In the genomic region with DNA sequence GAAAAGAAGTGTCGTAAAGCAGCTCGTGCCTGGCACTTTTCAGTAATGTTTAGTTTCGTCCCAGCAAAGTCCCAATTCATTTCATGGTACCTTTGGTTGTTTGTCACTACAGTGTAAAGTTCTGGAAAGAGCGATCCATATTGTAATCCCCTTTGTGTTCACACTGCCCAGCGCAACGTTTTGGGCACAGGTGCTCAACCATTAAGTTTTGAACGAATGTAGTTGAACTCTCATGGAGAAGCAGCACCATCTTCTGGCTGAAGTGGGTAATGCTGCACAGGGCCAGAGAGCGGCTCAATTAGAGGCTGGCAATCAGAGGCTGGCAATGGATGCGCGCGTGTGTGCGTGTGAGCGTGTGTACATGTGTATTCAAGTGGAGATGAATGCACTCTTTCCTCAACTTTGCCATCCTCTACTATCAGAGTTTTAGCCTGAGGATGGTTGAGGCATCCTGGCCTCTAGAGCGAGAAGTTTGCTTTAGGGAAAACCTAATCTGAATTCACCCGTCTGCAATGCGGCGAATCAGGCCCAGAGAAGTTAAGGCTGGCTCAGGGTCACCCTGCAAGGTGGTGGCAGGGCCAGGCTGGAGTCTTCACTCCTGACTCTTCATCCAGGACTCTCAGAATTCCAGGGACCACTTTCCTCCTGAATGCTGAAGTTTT, we compare ENCODE assay signal across 9 cellular contexts. TPM values are rescaled to one million over a fixed set of nuclear protein-coding genes. Genes with fewer than 3 reads are reported as not detected.
DNase-seq lines count a peak whose midpoint lies in the region; ATAC-seq, FAIRE-seq and TF ChIP-seq lines count a peak whose summit lies in the region.
"Had no signal": no experiment of that assay in that cellular context is flagged by ENCODE, and none has a peak within 500 bp of the region (broad histone marks: within the 10 kb centered on the region; RNA-seq: fewer than 3 reads in every experiment).

No MANE protein-coding gene starts in this region.

- CTCF ChIA-PET in PC-3 (lab: Charles Lee) = interaction anchor here (0.5 to 0.6 kb wide), 3 partner anchors 13 to 205 kb away, joined by 3 read pairs; no protein-coding TSS in a partner anchor

- H2AFZ ChIP-seq in Karpas-422 (ENCODE audit: low read length) = no peak overlapping the region
- peak overlapping the region; percentile 51 for H2AFZ ChIP-seq in PC-3 (ENCODE audit: low read length)
- H2AFZ ChIP-seq in neural cell (ENCODE audit: low read depth, low read length) = no peak overlapping the region

- POLR2A ChIA-PET in PC-3 (lab: Charles Lee; ENCODE audit: unreplicated experiment) = no interaction called here

- H3K79me2 ChIP-seq in Karpas-422 (ENCODE audit: low read length) (no peaks in the 10 kb centered on the region), PC-3 (ENCODE audit: low read length) (no peaks in the 10 kb centered on the region), neural cell (replicated peaks; ENCODE audit: insufficient read depth, low read length) (no peaks in the 10 kb centered on the region)

- DNase-seq in D721Med (ENCODE audit: insufficient read length, low spot score) (peak; percentile 33), Karpas-422 (peak; percentile 91), PC-3 (peak; percentile 93), activated T-cell treated with anti-CD3 and anti-CD28 coated beads for 48 hours (ENCODE audit: low read depth) (peak; percentile 76), fibroblast of gingiva (ENCODE audit: low read depth) (peak; percentile 42)
- DNase-seq in stimulated activated naive CD8-positive, alpha-beta T cell treated with anti-CD3 and anti-CD28 coated beads, Interleukin-15, Interleukin-2, amounts not matched to agents 100 U/mL and 50 U/mL, for 24 hours = peak; percentile 86

- H3K4me3 ChIP-seq in Karpas-422 (ENCODE audit: low read length) = no peak overlapping the region
- no peak overlapping the region for H3K4me3 ChIP-seq in PC-3 (ENCODE audit: low read length)
- no peak overlapping the region for H3K4me3 ChIP-seq in neural cell (ENCODE audit: low read length)

- H3K27ac ChIP-seq in Karpas-422 (ENCODE audit: low read length) = no peak overlapping the region
- H3K27ac ChIP-seq in PC-3 (ENCODE audit: low read length) = no peak overlapping the region
- no peak overlapping the region for H3K27ac ChIP-seq in neural cell (ENCODE audit: low read length)

- H4K20me1 ChIP-seq in Karpas-422 (ENCODE audit: insufficient read depth, low read depth, low read length) (no peaks in the 10 kb centered on the region), PC-3 (ENCODE audit: low read length) (no peaks in the 10 kb centered on the region), neural cell (ENCODE audit: insufficient read depth) (no peaks in the 10 kb centered on the region)

- H3K27me3 ChIP-seq in Karpas-422 (ENCODE audit: low read length) = no peaks in the 10 kb centered on the region
- H3K27me3 ChIP-seq in PC-3 (ENCODE audit: low read length) = no peaks in the 10 kb centered on the region; the same call in 1 of the 2 replicates
- no peaks in the 10 kb centered on the region for H3K27me3 ChIP-seq in neural cell (ENCODE audit: insufficient read depth, low read depth, low read length)

- no peak for TF ChIP-seq EP300 in neural cell (conservative IDR thresholded peaks at IDR 0.05; ENCODE audit: poor library complexity, severe bottlenecking)

- peak; percentile 98 for TF ChIP-seq RAD21 in neural cell (conservative IDR thresholded peaks at IDR 0.05)

- intact Hi-C loops in PC-3 (cut with micrococcal nuclease) = loop anchor here (1.0 to 5.0 kb wide), 5 partner anchors 114 to 981 kb away; no protein-coding TSS in a partner anchor

- H3K4me2 ChIP-seq in Karpas-422 (ENCODE audit: low read depth, low read length, poor library complexity, severe bottlenecking) = no peak overlapping the region
- peak overlapping the region; percentile 32; the same call in 1 of the 2 replicates for H3K4me2 ChIP-seq in PC-3 (ENCODE audit: low read length)
- no peak overlapping the region for H3K4me2 ChIP-seq in neural cell (ENCODE audit: low read length)

- FAIRE-seq in D721Med (lab: Jason Lieb, UNC) = no peak

- BruUV-seq in PC-3 (replicated peaks; lab: Mats Ljungman, UMichigan) = no TSS peak

- peak; percentile 86 for ATAC-seq in PC-3
- peak; percentile 84 for ATAC-seq in stimulated activated naive CD8-positive, alpha-beta T cell treated with anti-CD3 and anti-CD28 coated beads, Interleukin-15, Interleukin-2, amounts not matched to agents 100 U/mL and 50 U/mL, for 24 hours
- ATAC-seq in HG03378 (IDR thresholded peaks at IDR 0.05; ENCODE audit: unreplicated experiment) = no peak

- H3K9me2 ChIP-seq in Karpas-422 (replicated peaks; ENCODE audit: insufficient read depth, low read length) (no peaks in the 10 kb centered on the region), PC-3 (replicated peaks; ENCODE audit: low read length) (no peaks in the 10 kb centered on the region), neural cell (ENCODE audit: insufficient read depth, low read length) (no peaks in the 10 kb centered on the region)

- TF ChIP-seq CTCF in D721Med (IDR thresholded peaks at IDR 0.05; ENCODE audit: insufficient read depth, missing control alignments) (peak; percentile 100), PC-3 (conservative IDR thresholded peaks at IDR 0.05; ENCODE audit: low read depth, low read length) (peak; percentile 98), neural cell (IDR thresholded peaks at IDR 0.05; ENCODE audit: poor library complexity, severe bottlenecking) (peak; percentile 98)

- H3K9me3 ChIP-seq in Karpas-422 (ENCODE audit: low read length) (no peaks in the 10 kb centered on the region), PC-3 (ENCODE audit: low read length) (no peaks in the 10 kb centered on the region), neural cell (ENCODE audit: low read length) (no peaks in the 10 kb centered on the region)

- H3F3A ChIP-seq in PC-3 (ENCODE audit: low read length, unreplicated experiment) (no peaks in the 10 kb centered on the region), neural cell (ENCODE audit: insufficient read depth, low read length, poor library complexity, severe bottlenecking) (no peaks in the 10 kb centered on the region)

- H3K9ac ChIP-seq in Karpas-422 (ENCODE audit: low read length) (no peak overlapping the region), PC-3 (ENCODE audit: low read length) (no peak overlapping the region), neural cell (ENCODE audit: low read length) (no peak overlapping the region)

- H3K4me1 ChIP-seq in Karpas-422 (ENCODE audit: low read length) = no peaks in the 10 kb centered on the region
- H3K4me1 ChIP-seq in PC-3 (ENCODE audit: insufficient read depth, low read length) = no peaks in the 10 kb centered on the region

- H3K36me3 ChIP-seq in Karpas-422 (ENCODE audit: insufficient read depth, low read length) = no peaks in the 10 kb centered on the region
- H3K36me3 ChIP-seq in PC-3 (ENCODE audit: low read depth, low read length) = no peaks in the 10 kb centered on the region
- no peaks in the 10 kb centered on the region for H3K36me3 ChIP-seq in neural cell (ENCODE audit: insufficient read depth, low read length)

TF ChIP-seq in neural cell, 6 proteins besides CTCF, POLR2A, EP300 and RAD21:
- TF ChIP-seq EZH2 (IDR thresholded peaks at IDR 0.05; ENCODE audit: borderline replicate concordance, insufficient read depth, low read length, poor library complexity, severe bottlenecking) = no peak
- TF ChIP-seq MXI1 (conservative IDR thresholded peaks at IDR 0.05; ENCODE audit: poor library complexity, severe bottlenecking) = peak; percentile 31
- TF ChIP-seq, protein P1, sequence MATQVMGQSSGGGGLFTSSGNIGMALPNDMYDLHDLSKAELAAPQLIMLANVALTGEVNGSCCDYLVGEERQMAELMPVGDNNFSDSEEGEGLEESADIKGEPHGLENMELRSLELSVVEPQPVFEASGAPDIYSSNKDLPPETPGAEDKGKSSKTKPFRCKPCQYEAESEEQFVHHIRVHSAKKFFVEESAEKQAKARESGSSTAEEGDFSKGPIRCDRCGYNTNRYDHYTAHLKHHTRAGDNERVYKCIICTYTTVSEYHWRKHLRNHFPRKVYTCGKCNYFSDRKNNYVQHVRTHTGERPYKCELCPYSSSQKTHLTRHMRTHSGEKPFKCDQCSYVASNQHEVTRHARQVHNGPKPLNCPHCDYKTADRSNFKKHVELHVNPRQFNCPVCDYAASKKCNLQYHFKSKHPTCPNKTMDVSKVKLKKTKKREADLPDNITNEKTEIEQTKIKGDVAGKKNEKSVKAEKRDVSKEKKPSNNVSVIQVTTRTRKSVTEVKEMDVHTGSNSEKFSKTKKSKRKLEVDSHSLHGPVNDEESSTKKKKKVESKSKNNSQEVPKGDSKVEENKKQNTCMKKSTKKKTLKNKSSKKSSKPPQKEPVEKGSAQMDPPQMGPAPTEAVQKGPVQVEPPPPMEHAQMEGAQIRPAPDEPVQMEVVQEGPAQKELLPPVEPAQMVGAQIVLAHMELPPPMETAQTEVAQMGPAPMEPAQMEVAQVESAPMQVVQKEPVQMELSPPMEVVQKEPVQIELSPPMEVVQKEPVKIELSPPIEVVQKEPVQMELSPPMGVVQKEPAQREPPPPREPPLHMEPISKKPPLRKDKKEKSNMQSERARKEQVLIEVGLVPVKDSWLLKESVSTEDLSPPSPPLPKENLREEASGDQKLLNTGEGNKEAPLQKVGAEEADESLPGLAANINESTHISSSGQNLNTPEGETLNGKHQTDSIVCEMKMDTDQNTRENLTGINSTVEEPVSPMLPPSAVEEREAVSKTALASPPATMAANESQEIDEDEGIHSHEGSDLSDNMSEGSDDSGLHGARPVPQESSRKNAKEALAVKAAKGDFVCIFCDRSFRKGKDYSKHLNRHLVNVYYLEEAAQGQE (IDR thresholded peaks at IDR 0.05; ENCODE audit: borderline replicate concordance) = no peak
- peak; percentile 97 for TF ChIP-seq SMC3 (conservative IDR thresholded peaks at IDR 0.05; ENCODE audit: poor library complexity)
- no peak for TF ChIP-seq POLR2AphosphoS5 (IDR thresholded peaks at IDR 0.05)

RNA-seq across cellular contexts. Expression of a gene that starts 29.9 kb away (rescaled TPM):
- total RNA-seq in Karpas-422 (2014; rRNA removed; shearing (Covaris generic); ENCODE audit: low replicate concordance) = 18.2 and 22.7 TPM in 2 replicates
- 38.0 and 50.3 TPM in 2 replicates for total RNA-seq in PC-3 (2014; rRNA removed)
- 66.7 and 72.0 TPM in 2 replicates for polyA plus RNA-seq in neural cell
- 63.1 and 64.0 TPM in 2 replicates for polyA minus RNA-seq in neural cell

RNA-seq across cellular contexts. Expression of a gene that starts 35.1 kb away (rescaled TPM):
- not detected in 2 replicates for total RNA-seq in Karpas-422 (2014; rRNA removed; shearing (Covaris generic); ENCODE audit: low replicate concordance)
- not detected in 2 replicates for total RNA-seq in PC-3 (2014; rRNA removed)
- not detected in 2 replicates for polyA plus RNA-seq in neural cell
- 0.12 TPM in 1 of 2 replicates, not detected in the other for polyA minus RNA-seq in neural cell

RNA-seq across cellular contexts. Expression of a gene that starts 53.7 kb away (rescaled TPM):
- not detected in 2 replicates for total RNA-seq in Karpas-422 (2014; rRNA removed; shearing (Covaris generic); ENCODE audit: low replicate concordance)
- not detected in 2 replicates for total RNA-seq in PC-3 (2014; rRNA removed)
- not detected in 2 replicates for polyA plus RNA-seq in neural cell
- not detected in 2 replicates for polyA minus RNA-seq in neural cell
- total RNA-seq: T-helper 2 cell treated with Interferon-gamma antibody and Interleukin-4, amounts not matched to agents 100 ng/mL and 5 ng/mL, for 36 hours had no signal

Comparison
In these comparisons a context has a peak if more than half of its experiments do, and no peak if none do; other contexts are left out.
1. DNase-seq: peak in every context shown above with its lines; median percentile 93 in PC-3; 91 in Karpas-422; 86 in stimulated activated naive CD8-positive, alpha-beta T cell treated with anti-CD3 and anti-CD28 coated beads, Interleukin-15, Interleukin-2, amounts not matched to agents 100 U/mL and 50 U/mL, for 24 hours; 76 in activated T-cell treated with anti-CD3 and anti-CD28 coated beads for 48 hours; 42 in fibroblast of gingiva; 33 in D721Med.